ENCODE assay signal across 29 cellular contexts in genomic region chr11:35879361-35879760, GRCh38.
"Had no signal": no experiment of that assay in that cellular context is flagged by ENCODE, and none has a peak within 500 bp of the region (broad histone marks: within the 10 kb centered on the region; RNA-seq: fewer than 3 reads in every experiment).

No MANE protein-coding gene starts in this region.

- DNase-seq: activated B cell treated with CpG ODN at 0.5 μM for 24 hours; activated CD4-positive, alpha-beta memory T cell treated with anti-CD3 and anti-CD28 coated beads for 36 hours; activated CD4-positive, alpha-beta T cell treated with anti-CD3 and anti-CD28 coated beads for 4 hours; activated CD4-positive, alpha-beta T cell treated with anti-CD3 and anti-CD28 coated beads, Interleukin-2, amount 50 U/mL, for 1 hour; activated CD4-positive, alpha-beta T cell treated with anti-CD3 and anti-CD28 coated beads, Interleukin-2, amount 50 U/mL, for 4 hours; activated CD4-positive, CD25-positive, alpha-beta regulatory T cell treated with anti-CD3 and anti-CD28 coated beads, Interleukin-2, amount 50 U/mL, for 72 hours; activated CD8-positive, alpha-beta memory T cell treated with anti-CD3 and anti-CD28 coated beads, Interleukin-2, amount 50 U/mL, for 4 hours; activated CD8-positive, alpha-beta T cell treated with anti-CD3 and anti-CD28 coated beads for 36 hours; activated effector memory CD4-positive, alpha-beta T cell treated with anti-CD3 and anti-CD28 coated beads, Interleukin-2, amount 50 U/mL, for 16 hours; activated gamma-delta T cell treated with Interleukin-2 at 50 U/mL for 16 hours; activated naive CD4-positive, alpha-beta T cell; activated naive CD4-positive, alpha-beta T cell treated with anti-CD3 and anti-CD28 coated beads for 36 hours; activated naive CD4-positive, alpha-beta T cell treated with anti-CD3 and anti-CD28 coated beads, Interleukin-2, amount 50 U/mL, for 16 hours; activated naive CD8-positive, alpha-beta T cell treated with anti-CD3 and anti-CD28 coated beads for 36 hours; activated T-cell treated with anti-CD3 and anti-CD28 coated beads for 4 hours; activated T-cell treated with anti-CD3 and anti-CD28 coated beads, Interleukin-2, amount 50 U/mL, for 1 hour; activated T-cell treated with anti-CD3 and anti-CD28 coated beads, Interleukin-2, amount 50 U/mL, for 4 hours; activated T-cell treated with anti-CD3 and anti-CD28 coated beads, Interleukin-2, amount 50 U/mL, for 72 hours; adrenal gland; amniotic stem cell; aorta; body of pancreas; brain microvascular endothelial cell; central memory CD4-positive, alpha-beta T cell; T-helper 1 cell; T-helper 2 cell; T-helper 9 cell had no signal

- H3K9me3 ChIP-seq: adrenal gland, body of pancreas, breast epithelium had no signal

- H3K27ac ChIP-seq: adrenal gland, body of pancreas, brain microvascular endothelial cell, breast epithelium, VCaP had no signal

- H3K27me3 ChIP-seq: adrenal gland, body of pancreas, brain microvascular endothelial cell, breast epithelium had no signal

- H3K4me1 ChIP-seq: adrenal gland, breast epithelium had no signal

- H3K4me3 ChIP-seq: adrenal gland, body of pancreas, breast epithelium had no signal

- H3K36me3 ChIP-seq: adrenal gland, brain microvascular endothelial cell, breast epithelium had no signal
